In the genomic region with DNA sequence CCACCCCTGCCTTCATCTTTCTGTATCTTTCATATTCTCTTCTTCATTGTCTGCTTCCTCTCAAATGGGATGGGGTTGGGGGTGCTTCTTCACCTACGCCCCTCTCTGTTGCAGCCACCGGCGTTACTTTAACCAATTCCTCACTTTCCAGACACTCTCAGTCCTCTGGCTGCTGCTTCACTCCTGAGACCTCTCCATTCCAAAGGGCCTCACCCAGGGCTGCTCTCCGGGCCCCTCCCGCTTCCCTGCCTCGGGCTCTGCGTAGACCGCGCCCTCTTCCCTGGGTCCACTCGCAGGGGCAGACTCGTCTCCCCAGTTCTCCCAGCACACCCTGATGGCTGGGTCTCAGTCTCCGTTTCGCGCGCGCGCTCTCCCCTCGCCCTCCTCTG, we compare ENCODE assay signal across 9 cellular contexts. TPM values are rescaled to one million over a fixed set of nuclear protein-coding genes. Genes with fewer than 3 reads are reported as not detected.
A peak's percentile ranks its signal among the peaks of the same experiment; 100 is the strongest.
DNase-seq lines count a peak whose midpoint lies in the region; ATAC-seq, FAIRE-seq and TF ChIP-seq lines count a peak whose summit lies in the region.
"Had no signal": no experiment of that assay in that cellular context is flagged by ENCODE, and none has a peak within 500 bp of the region (broad histone marks: within the 10 kb centered on the region; RNA-seq: fewer than 3 reads in every experiment).

No MANE protein-coding gene starts in this region.

- H3K4me3 ChIP-seq in A673 (ENCODE audit: low read depth, low read length, poor library complexity, severe bottlenecking) = peak overlapping the region; percentile 89
- peak overlapping the region; percentile 90 for H3K4me3 ChIP-seq in bronchial epithelial cell (ENCODE audit: low read depth, low read length)
- H3K4me3 ChIP-seq in subcutaneous abdominal adipose tissue (ENCODE audit: low read depth in 1 of 5, low read length in 5 of 5) = peak overlapping the region; percentile 82 to 91 (median 86)

- H3K27me3 ChIP-seq in A673 (replicated peaks; ENCODE audit: insufficient read depth, low read depth, low read length, poor library complexity) (no peaks in the 10 kb centered on the region), bronchial epithelial cell (ENCODE audit: control insufficient read depth, insufficient read depth, low read length) (no peaks in the 10 kb centered on the region), layer of hippocampus (ENCODE audit: control insufficient read depth, insufficient read depth, low read length) (no peaks in the 10 kb centered on the region), subcutaneous abdominal adipose tissue (ENCODE audit: control insufficient read depth in 5 of 5, insufficient read depth in 4 of 5, low read length in 5 of 5) (peaks cover 0 to 2% (median 0%) of the 10 kb centered on the region in 5 donors)

- no peaks in the 10 kb centered on the region for H3K9me3 ChIP-seq in A673 (ENCODE audit: low read depth, low read length, poor library complexity, severe bottlenecking)
- H3K9me3 ChIP-seq in subcutaneous abdominal adipose tissue (ENCODE audit: control insufficient read depth in 5 of 5, low read length in 5 of 5) = no peaks in the 10 kb centered on the region

- no peak for DNase-seq in A673 (ENCODE audit: low spot score)
- peak; percentile 88 for DNase-seq in NCI-H2227 treated with DMSO at 0.1 percent for 48 hours (lab: John Stamatoyannopoulos, UW)
- DNase-seq in bronchial epithelial cell (ENCODE audit: low read depth) = peak; percentile 64
- no peak for DNase-seq in NCI-H1694 (lab: John Stamatoyannopoulos, UW)
- no peak for DNase-seq in medulla oblongata (ENCODE audit: extremely low spot score)

- no peaks in the 10 kb centered on the region for H3K36me3 ChIP-seq in A673 (ENCODE audit: insufficient read depth, low read length, poor library complexity, severe bottlenecking)
- peaks cover 1% of the 10 kb centered on the region for H3K36me3 ChIP-seq in bronchial epithelial cell (ENCODE audit: control insufficient read depth, insufficient read depth, low read length)
- no peaks in the 10 kb centered on the region for H3K36me3 ChIP-seq in subcutaneous abdominal adipose tissue (ENCODE audit: control insufficient read depth in 5 of 5, insufficient read depth in 5 of 5, low read length in 5 of 5)

- BruUV-seq in A673 (replicated peaks; lab: Mats Ljungman, UMichigan) = no TSS peak

- intact Hi-C loops in A673 (cut with micrococcal nuclease; ENCODE audit: unreplicated experiment) = loop anchor here (10.0 kb wide), 1 partner anchor 456 kb away; no protein-coding TSS in a partner anchor

- peaks cover 8% of the 10 kb centered on the region for H3K4me1 ChIP-seq in A673 (ENCODE audit: insufficient read depth, low read length, poor library complexity, severe bottlenecking)
- peaks cover 0 to 17% (median 14%) of the 10 kb centered on the region in 5 donors for H3K4me1 ChIP-seq in subcutaneous abdominal adipose tissue (ENCODE audit: control insufficient read depth in 5 of 5, insufficient read depth in 5 of 5, low read length in 5 of 5)

- TF ChIP-seq CTCF in A673 (conservative IDR thresholded peaks at IDR 0.05; ENCODE audit: low read depth, low read length) (no peak), bronchial epithelial cell (IDR thresholded peaks at IDR 0.05; ENCODE audit: insufficient read depth, low read length, severe bottlenecking) (no peak)

- CTCF ChIA-PET in A673 (lab: Charles Lee) = no interaction called here

- FAIRE-seq in bronchial epithelial cell (lab: Jason Lieb, UNC) = no peak

- ATAC-seq in GM19023 (IDR thresholded peaks at IDR 0.05; ENCODE audit: unreplicated experiment) = peak; percentile 2

- H3K9ac ChIP-seq in subcutaneous abdominal adipose tissue (ENCODE audit: low read length in 5 of 5) = peak overlapping the region; percentile 61 to 95 (median 83)

- POLR2A ChIA-PET in A673 (lab: Charles Lee; ENCODE audit: low non-redundant PET) = interaction anchor here (0.6 kb wide), 1 partner anchor 532 kb away, joined by 10 read pairs; no protein-coding TSS in a partner anchor

- peak overlapping the region; percentile 99 for H3K27ac ChIP-seq in A673 (ENCODE audit: low read depth, low read length, poor library complexity, severe bottlenecking)
- H3K27ac ChIP-seq in layer of hippocampus (ENCODE audit: low read depth, low read length) = peak overlapping the region; percentile 88
- H3K27ac ChIP-seq in subcutaneous abdominal adipose tissue (ENCODE audit: low read depth, low read length) = peak overlapping the region; percentile 94

RNA-seq across cellular contexts. Expression of a gene that starts 0.9 kb away (rescaled TPM):
- total RNA-seq in A673 (2021) (11.3 and 26.4 TPM in 2 replicates), bronchial epithelial cell (27.9 and 64.8 TPM in 2 replicates)

RNA-seq across cellular contexts. Expression of a gene that starts 21.7 kb away (rescaled TPM):
- total RNA-seq in A673 (2021) = 31.6 and 58.1 TPM in 2 replicates
- total RNA-seq in bronchial epithelial cell = 0.13 and 0.26 TPM in 2 replicates
- total RNA-seq: pulmonary artery endothelial cell had no signal

Comparison
In these comparisons a context has a peak if more than half of its experiments do, and no peak if none do; other contexts are left out.
1. DNase-seq: peak in NCI-H2227 treated with DMSO at 0.1 percent for 48 hours (single experiment) and bronchial epithelial cell (single experiment); none in A673 (single experiment), NCI-H1694 (single experiment) and medulla oblongata (single experiment).
2. RNA of a gene that starts 21.7 kb away (total RNA-seq): 31.6 to 58.1 TPM in A673; 0.13 to 0.26 TPM in bronchial epithelial cell; every median in the first group is over 10 times any median in the second.
3. Peak in every context shown above with its lines, with median percentiles within 50 percentile points of each other: H3K27ac ChIP-seq and H3K4me3 ChIP-seq.